ENCODE assay signal across 10 cellular contexts in the genomic region with DNA sequence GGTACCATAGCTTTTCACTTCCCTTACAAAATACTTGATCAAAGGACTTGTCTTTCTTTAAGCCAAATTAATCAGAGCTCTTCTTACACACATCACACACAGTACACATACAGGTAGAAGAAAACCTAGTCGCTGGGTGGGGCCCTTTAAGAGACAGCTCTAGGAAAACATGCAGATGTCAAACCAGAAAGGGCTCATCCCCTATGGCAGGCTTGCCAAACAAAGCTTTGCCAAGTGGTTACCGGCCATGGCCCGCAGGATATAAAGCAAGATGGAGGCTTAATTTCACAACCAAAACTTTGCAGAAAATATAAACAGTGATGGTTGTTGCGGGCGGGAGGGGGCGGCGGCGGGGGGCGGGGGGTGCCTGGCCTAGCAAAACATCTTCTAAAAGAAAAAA.
DNase-seq lines count a peak whose midpoint lies in the region; ATAC-seq, FAIRE-seq and TF ChIP-seq lines count a peak whose summit lies in the region.
"Had no signal": no experiment of that assay in that cellular context is flagged by ENCODE, and none has a peak within 500 bp of the region (broad histone marks: within the 10 kb centered on the region; RNA-seq: fewer than 3 reads in every experiment).

No MANE protein-coding gene starts in this region.

- H3K27ac Mint-ChIP-seq in Calu3 (ENCODE audit: unreplicated experiment), result peak overlapping the region; percentile 86
- H3K27ac Mint-ChIP-seq in activated naive CD8-positive, alpha-beta T cell treated with anti-CD3 and anti-CD28 coated beads, Interleukin-2, amount 50 U/mL, for 24 hours, result no peak overlapping the region

- DNase-seq in Calu3 (peak; percentile 28), LHCN-M2 (ENCODE audit: low read depth) (peak; percentile 14), nucleus accumbens (lab: John Stamatoyannopoulos, UW) (no peak), OCI-M2 (lab: John Stamatoyannopoulos, UW; ENCODE audit: unreplicated experiment) (no peak), H54 (ENCODE audit: insufficient read length, low spot score) (no peak)
- no peak for DNase-seq in activated naive CD8-positive, alpha-beta T cell treated with anti-CD3 and anti-CD28 coated beads, Interleukin-2, amount 50 U/mL, for 24 hours
- DNase-seq: naive B cell, upper lobe of right lung had no signal

- no peak for ATAC-seq in activated naive CD8-positive, alpha-beta T cell treated with anti-CD3 and anti-CD28 coated beads, Interleukin-2, amount 50 U/mL, for 24 hours
- no peak for ATAC-seq in GM21447 (IDR thresholded peaks at IDR 0.05; ENCODE audit: unreplicated experiment)
- ATAC-seq: upper lobe of right lung had no signal

- H3K27ac ChIP-seq in mesodermal cell (ENCODE audit: low read depth, low read length, severe bottlenecking), result no peak overlapping the region
- H3K27ac ChIP-seq: upper lobe of right lung had no signal

- TF ChIP-seq CTCF in Calu3 (IDR thresholded peaks at IDR 0.05; ENCODE audit: unreplicated experiment), result no peak

- H3K36me3 Mint-ChIP-seq in Calu3 (ENCODE audit: insufficient read depth, unreplicated experiment), result peaks cover 25% of the 10 kb centered on the region
- no peaks in the 10 kb centered on the region for H3K36me3 Mint-ChIP-seq in activated naive CD8-positive, alpha-beta T cell treated with anti-CD3 and anti-CD28 coated beads, Interleukin-2, amount 50 U/mL, for 24 hours (ENCODE audit: low read depth)
- H3K36me3 Mint-ChIP-seq: naive B cell had no signal

- no peaks in the 10 kb centered on the region for H3K4me1 ChIP-seq in mesodermal cell (ENCODE audit: control insufficient read depth, insufficient read depth, low read length, poor library complexity, severe bottlenecking)
- H3K4me1 ChIP-seq: upper lobe of right lung had no signal

- CTCF ChIA-PET in Calu3 (lab: Charles Lee), result interaction anchor here (0.6 to 0.7 kb wide), 3 partner anchors 16 to 494 kb away, joined by 3 to 5 read pairs (median 3); no protein-coding TSS in a partner anchor

- H3K36me3 ChIP-seq in mesodermal cell (ENCODE audit: control insufficient read depth, insufficient read depth, low read length), result no peaks in the 10 kb centered on the region
- H3K36me3 ChIP-seq: upper lobe of right lung had no signal

- peaks cover 2% of the 10 kb centered on the region for H3K9me3 Mint-ChIP-seq in Calu3 (ENCODE audit: low read depth, unreplicated experiment)
- H3K9me3 Mint-ChIP-seq in activated naive CD8-positive, alpha-beta T cell treated with anti-CD3 and anti-CD28 coated beads, Interleukin-2, amount 50 U/mL, for 24 hours, result peaks cover 19% of the 10 kb centered on the region

- H3K9me3 ChIP-seq in mesodermal cell (ENCODE audit: control insufficient read depth, low read length), result peaks cover 20% of the 10 kb centered on the region
- H3K9me3 ChIP-seq: upper lobe of right lung had no signal

- H3K4me1 Mint-ChIP-seq in Calu3 (ENCODE audit: low read depth, unreplicated experiment), result peaks cover 26% of the 10 kb centered on the region
- peaks cover 5% of the 10 kb centered on the region for H3K4me1 Mint-ChIP-seq in activated naive CD8-positive, alpha-beta T cell treated with anti-CD3 and anti-CD28 coated beads, Interleukin-2, amount 50 U/mL, for 24 hours

- no peaks in the 10 kb centered on the region for H3K27me3 Mint-ChIP-seq in Calu3 (ENCODE audit: unreplicated experiment)
- H3K27me3 Mint-ChIP-seq in activated naive CD8-positive, alpha-beta T cell treated with anti-CD3 and anti-CD28 coated beads, Interleukin-2, amount 50 U/mL, for 24 hours, result peaks cover 6% of the 10 kb centered on the region
- H3K27me3 Mint-ChIP-seq: naive B cell had no signal

- BruUV-seq in Calu3 (replicated peaks; lab: Mats Ljungman, UMichigan), result no TSS peak

- peak overlapping the region; percentile 96 for H3K4me3 Mint-ChIP-seq in Calu3 (ENCODE audit: low read depth, unreplicated experiment)
- H3K4me3 Mint-ChIP-seq in activated naive CD8-positive, alpha-beta T cell treated with anti-CD3 and anti-CD28 coated beads, Interleukin-2, amount 50 U/mL, for 24 hours, result peak overlapping the region; percentile 47

- no peak for FAIRE-seq in H54 (lab: Jason Lieb, UNC)

- WGBS in mesodermal cell (ENCODE audit: insufficient coverage in 2 of 2), 2 experiments, result 60 to 75% methylated on average over 1 of the region's 9 CpGs

- intact Hi-C loops in Calu3 (cut with micrococcal nuclease; ENCODE audit: unreplicated experiment), result loop anchor here (5.0 to 10.0 kb wide), 2 partner anchors 174 to 202 kb away; no protein-coding TSS in a partner anchor

- H3K4me3 ChIP-seq in mesodermal cell (ENCODE audit: extremely low read depth, insufficient read depth, low read length, poor library complexity, severe bottlenecking), result peak overlapping the region; percentile 11

- TF ChIP-seq POLR2A in H54 (IDR thresholded peaks at IDR 0.05; ENCODE audit: low read depth, low read length), result no peak

Comparison
In these comparisons a context has a peak if more than half of its experiments do, and no peak if none do; other contexts are left out.
1. DNase-seq: peak in Calu3 (single experiment) and LHCN-M2 (single experiment); none in activated naive CD8-positive, alpha-beta T cell treated with anti-CD3 and anti-CD28 coated beads, Interleukin-2, amount 50 U/mL, for 24 hours (single experiment), nucleus accumbens (0 of 56), OCI-M2 (single experiment) and H54 (single experiment).